In genomic region chr6:3228046-3228671, GRCh38 we compare ENCODE assay signal across 8 cellular contexts. TPM values are rescaled to one million over a fixed set of nuclear protein-coding genes. Genes with fewer than 3 reads are reported as not detected.
DNase-seq lines count a peak whose midpoint lies in the region; ATAC-seq and TF ChIP-seq lines count a peak whose summit lies in the region.

No MANE protein-coding gene starts in this region.

- H3K4me1 ChIP-seq in ES-I3 (ENCODE audit: insufficient read depth, low read length) = peaks cover 3% of the 10 kb centered on the region; the same call in 1 of the 2 replicates
- peaks cover 61% of the 10 kb centered on the region for H3K4me1 ChIP-seq in vagina

- H3K9me3 ChIP-seq in ES-I3 (ENCODE audit: control insufficient read depth, insufficient read depth, low read length) (no peaks in the 10 kb centered on the region), vagina (no peaks in the 10 kb centered on the region)

- peak; percentile 81 to 96 for DNase-seq in NCI-H187 (lab: John Stamatoyannopoulos, UW)
- DNase-seq in activated T-cell treated with anti-CD3 and anti-CD28 coated beads, Interleukin-2, amount 50 U/mL, for 48 hours = peak; percentile 41 to 45
- no peak for DNase-seq in kidney epithelial cell (ENCODE audit: low read depth)
- DNase-seq in vagina (ENCODE audit: extremely low spot score in 2 of 2) = no peak
- DNase-seq in NOMO-1 treated with dmso at 0.1 percent for 144 hours (lab: John Stamatoyannopoulos, UW; ENCODE audit: unreplicated experiment) = no peak
- no peak for DNase-seq in mesenteric fat pad (ENCODE audit: low spot score)

- H3K36me3 ChIP-seq in ES-I3 (ENCODE audit: insufficient read depth, low read length) (peaks cover 3% of the 10 kb centered on the region; the same call in 1 of the 2 replicates), kidney epithelial cell (ENCODE audit: control insufficient read depth, insufficient read depth, low read length) (no peaks in the 10 kb centered on the region), vagina (no peaks in the 10 kb centered on the region)

- TF ChIP-seq POLR2A in vagina (IDR thresholded peaks at IDR 0.05) = no peak

- peak overlapping the region; percentile 81 for H3K9ac ChIP-seq in ES-I3 (ENCODE audit: low read depth, low read length)

- intact Hi-C loops in vagina (cut with DNase I) = loop anchor here (5.0 kb wide), 1 partner anchor 986 kb away; no protein-coding TSS in a partner anchor

- H3K27me3 ChIP-seq in kidney epithelial cell (ENCODE audit: control insufficient read depth, insufficient read depth, low read length) (peaks cover 22% of the 10 kb centered on the region), vagina (no peaks in the 10 kb centered on the region)

- peak overlapping the region; percentile 7 for H3K27ac ChIP-seq in vagina

- no peak for ATAC-seq in GM18909 (IDR thresholded peaks at IDR 0.05; ENCODE audit: poor library complexity, unreplicated experiment)

- TF ChIP-seq CTCF in kidney epithelial cell (IDR thresholded peaks at IDR 0.05; ENCODE audit: insufficient read depth, low read length, poor library complexity, severe bottlenecking) (no peak), vagina (IDR thresholded peaks at IDR 0.05) (no peak)

- H3K4me3 ChIP-seq in kidney epithelial cell (ENCODE audit: low read depth, low read length) = peak overlapping the region; percentile 73
- peak overlapping the region; percentile 48 to 52 for H3K4me3 ChIP-seq in vagina

RNA-seq across cellular contexts. Expression of gene TUBB2B, which starts 0.7 kb away (rescaled TPM):
- total RNA-seq in kidney epithelial cell (287 and 316 TPM in 2 replicates), vagina (6.9 TPM), mesenteric fat pad (12.2 TPM)

RNA-seq across cellular contexts. Expression of gene PSMG4, which starts 30.6 kb away (rescaled TPM):
- total RNA-seq in kidney epithelial cell (14.6 and 26.5 TPM in 2 replicates), vagina (25.0 TPM), mesenteric fat pad (18.7 TPM)

Comparison
In these comparisons a context has a peak if more than half of its experiments do, and no peak if none do; other contexts are left out.
1. DNase-seq: peak in NCI-H187 (2 of 2) and activated T-cell treated with anti-CD3 and anti-CD28 coated beads, Interleukin-2, amount 50 U/mL, for 48 hours (2 of 2); none in kidney epithelial cell (single experiment), vagina (0 of 2), NOMO-1 treated with dmso at 0.1 percent for 144 hours (single experiment) and mesenteric fat pad (single experiment).
2. RNA of gene TUBB2B, which starts 0.7 kb away (total RNA-seq): 287 to 316 TPM in kidney epithelial cell; 12.2 TPM in mesenteric fat pad (single experiment) and 6.9 TPM in vagina (single experiment); every median in the first group is over 10 times any median in the second.